Comparison of ENCODE assay signal across 41 cellular contexts in the genomic region with DNA sequence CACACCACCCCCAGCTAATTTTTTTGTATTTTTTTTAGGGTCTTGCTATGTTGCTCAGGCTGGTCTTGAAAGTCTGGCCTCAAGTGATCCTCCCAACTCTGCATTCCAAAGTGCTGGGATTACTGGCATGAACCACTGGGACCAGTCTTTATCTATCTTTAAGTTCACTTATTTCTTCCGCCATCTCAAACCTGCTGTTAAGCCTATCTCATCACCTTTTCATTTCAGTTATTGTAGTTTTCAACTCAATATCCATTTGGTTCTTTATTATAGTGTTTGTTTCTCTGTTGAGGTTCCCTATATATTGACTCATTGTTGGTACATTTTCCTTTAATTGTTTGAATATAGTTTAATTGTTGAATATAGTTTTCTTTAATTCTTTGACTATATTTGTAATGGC.
"Had no signal": no experiment of that assay in that cellular context is flagged by ENCODE, and none has a peak within 500 bp of the region (broad histone marks: within the 10 kb centered on the region; RNA-seq: fewer than 3 reads in every experiment).

No MANE protein-coding gene starts in this region.

- DNase-seq: activated effector memory CD4-positive, alpha-beta T cell treated with anti-CD3 and anti-CD28 coated beads, Interleukin-2, amount 50 U/mL, for 16 hours; activated effector memory CD4-positive, alpha-beta T cell treated with Interleukin-2 at 50 U/mL for 16 hours; activated gamma-delta T cell; activated gamma-delta T cell treated with Interleukin-2 at 50 U/mL for 16 hours; activated naive CD4-positive, alpha-beta T cell; activated naive CD4-positive, alpha-beta T cell treated with anti-CD3 and anti-CD28 coated beads for 36 hours; activated naive CD4-positive, alpha-beta T cell treated with anti-CD3 and anti-CD28 coated beads, Interleukin-2, amount 10 ng/mL, durations not matched to agents 7 days and 5 days; activated naive CD4-positive, alpha-beta T cell treated with anti-CD3 and anti-CD28 coated beads, Interleukin-2, amount 50 U/mL, for 16 hours; activated naive CD4-positive, alpha-beta T cell treated with Interleukin-2 at 50 U/mL for 16 hours; activated naive CD8-positive, alpha-beta T cell treated with anti-CD3 and anti-CD28 coated beads for 36 hours; activated naive CD8-positive, alpha-beta T cell treated with anti-CD3 and anti-CD28 coated beads, Interleukin-2, amount 10 ng/mL, durations not matched to agents 7 days and 5 days; activated naive CD8-positive, alpha-beta T cell treated with anti-CD3 and anti-CD28 coated beads, Interleukin-2, amount 50 U/mL, for 24 hours; activated T-cell treated with anti-CD3 and anti-CD28 coated beads for 4 hours; activated T-cell treated with anti-CD3 and anti-CD28 coated beads, Interleukin-2, amount 50 U/mL, for 1 hour; activated T-cell treated with anti-CD3 and anti-CD28 coated beads, Interleukin-2, amount 50 U/mL, for 24 hours; activated T-cell treated with anti-CD3 and anti-CD28 coated beads, Interleukin-2, amount 50 U/mL, for 4 hours; activated T-cell treated with anti-CD3 and anti-CD28 coated beads, Interleukin-2, amount 50 U/mL, for 48 hours; activated T-cell treated with anti-CD3 and anti-CD28 coated beads, Interleukin-2, amount 50 U/mL, for 72 hours; adrenal gland; amniotic stem cell; amygdala; anterior cingulate cortex; aorta; body of pancreas; brain microvascular endothelial cell; caudate nucleus; central memory CD4-positive, alpha-beta T cell; cerebellar nuclear complex had no signal

- H3K9me3 ChIP-seq: adrenal gland, ascending aorta, body of pancreas had no signal

- H3K27ac Mint-ChIP-seq: activated naive CD4-positive, alpha-beta T cell treated with anti-CD3 and anti-CD28 coated beads for 36 hours; activated naive CD4-positive, alpha-beta T cell treated with anti-CD3 and anti-CD28 coated beads, Interleukin-2, amount 10 ng/mL, durations not matched to agents 7 days and 5 days; activated naive CD4-positive, alpha-beta T cell treated with anti-CD3 and anti-CD28 coated beads, Interleukin-2, amount 50 U/mL, for 24 hours; activated naive CD4-positive, alpha-beta T cell treated with anti-CD3 and anti-CD28 coated beads, Interleukin-2, amount 50 U/mL, for 72 hours; activated naive CD8-positive, alpha-beta T cell; activated naive CD8-positive, alpha-beta T cell treated with anti-CD3 and anti-CD28 coated beads for 36 hours; activated naive CD8-positive, alpha-beta T cell treated with anti-CD3 and anti-CD28 coated beads, Interleukin-2, amount 10 ng/mL, durations not matched to agents 7 days and 5 days; activated naive CD8-positive, alpha-beta T cell treated with anti-CD3 and anti-CD28 coated beads, Interleukin-2, amount 50 U/mL, for 24 hours; activated T-cell treated with anti-CD3 and anti-CD28 coated beads, Interleukin-2, amount 50 U/mL, for 24 hours; activated T-cell treated with anti-CD3 and anti-CD28 coated beads, Interleukin-2, amount 50 U/mL, for 72 hours; activated T-helper 1 cell treated with anti-CD3 and anti-CD28 coated beads, Interleukin-12 subunit alpha, Interleukin-12 subunit beta, Interleukin-2, Interleukin-4 antibody, amounts not matched to agents 30 ng/mL and 10 ng/mL and 1 ng/mL, durations not matched to agents 14 hours and 24 hours and 36 hours; activated T-helper 17 cell treated with anti-CD3 and anti-CD28 coated beads, Interleukin-2, amount 50 U/mL, for 72 hours; activated T-helper 2 cell treated with anti-CD3 and anti-CD28 coated beads, Interferon-gamma antibody, Interleukin-2, Interleukin-4, amounts not matched to agents 10 μg/mL and 5 μg/mL and 100 μg/mL, durations not matched to agents 14 hours and 24 hours and 36 hours; brain had no signal

- FAIRE-seq: astrocyte, bronchial epithelial cell had no signal

- H3K4me3 Mint-ChIP-seq: activated naive CD4-positive, alpha-beta T cell treated with anti-CD3 and anti-CD28 coated beads for 36 hours; activated naive CD4-positive, alpha-beta T cell treated with anti-CD3 and anti-CD28 coated beads, Interleukin-2, amount 10 ng/mL, durations not matched to agents 7 days and 5 days; activated naive CD4-positive, alpha-beta T cell treated with anti-CD3 and anti-CD28 coated beads, Interleukin-2, amount 50 U/mL, for 24 hours; activated naive CD8-positive, alpha-beta T cell; activated naive CD8-positive, alpha-beta T cell treated with anti-CD3 and anti-CD28 coated beads for 36 hours; activated naive CD8-positive, alpha-beta T cell treated with anti-CD3 and anti-CD28 coated beads, Interleukin-2, amount 10 ng/mL, durations not matched to agents 7 days and 5 days; activated naive CD8-positive, alpha-beta T cell treated with anti-CD3 and anti-CD28 coated beads, Interleukin-2, amount 50 U/mL, for 24 hours; activated T-cell treated with anti-CD3 and anti-CD28 coated beads, Interleukin-2, amount 50 U/mL, for 24 hours; activated T-cell treated with anti-CD3 and anti-CD28 coated beads, Interleukin-2, amount 50 U/mL, for 4 hours; activated T-cell treated with anti-CD3 and anti-CD28 coated beads, Interleukin-2, amount 50 U/mL, for 72 hours; activated T-helper 1 cell treated with anti-CD3 and anti-CD28 coated beads, Interleukin-12 subunit alpha, Interleukin-12 subunit beta, Interleukin-2, Interleukin-4 antibody, amounts not matched to agents 30 ng/mL and 10 ng/mL and 1 ng/mL, durations not matched to agents 14 hours and 24 hours and 36 hours; activated T-helper 17 cell treated with anti-CD3 and anti-CD28 coated beads, Interleukin-2, amount 50 U/mL, for 72 hours; brain; central memory CD8-positive, alpha-beta T cell had no signal

- H3K27ac ChIP-seq: ascending aorta, body of pancreas, brain microvascular endothelial cell, breast epithelium, cardiac muscle cell had no signal

- H3K4me3 ChIP-seq: adrenal gland, ascending aorta, body of pancreas, breast epithelium, cardiac muscle cell had no signal

- H3K4me1 Mint-ChIP-seq: activated naive CD4-positive, alpha-beta T cell treated with anti-CD3 and anti-CD28 coated beads, Interleukin-2, amount 50 U/mL, for 24 hours; central memory CD8-positive, alpha-beta T cell had no signal

- H3K36me3 ChIP-seq: adrenal gland, ascending aorta, brain microvascular endothelial cell, breast epithelium, cardiac muscle cell had no signal

- H3K36me3 Mint-ChIP-seq: activated naive CD4-positive, alpha-beta T cell treated with anti-CD3 and anti-CD28 coated beads, Interleukin-2, amount 10 ng/mL, durations not matched to agents 7 days and 5 days; brain had no signal

- H3K27me3 ChIP-seq: adrenal gland, ascending aorta, body of pancreas, brain microvascular endothelial cell, breast epithelium, cardiac muscle cell had no signal

- H3K9me3 Mint-ChIP-seq: activated naive CD4-positive, alpha-beta T cell treated with anti-CD3 and anti-CD28 coated beads, Interleukin-2, amount 10 ng/mL, durations not matched to agents 7 days and 5 days; activated naive CD4-positive, alpha-beta T cell treated with anti-CD3 and anti-CD28 coated beads, Interleukin-2, amount 50 U/mL, for 24 hours had no signal

- ATAC-seq: activated naive CD4-positive, alpha-beta T cell treated with anti-CD3 and anti-CD28 coated beads, Interleukin-2, amount 50 U/mL, for 72 hours; activated naive CD8-positive, alpha-beta T cell treated with anti-CD3 and anti-CD28 coated beads, Interleukin-2, amount 50 U/mL, for 24 hours; activated T-cell treated with anti-CD3 and anti-CD28 coated beads, Interleukin-2, amount 50 U/mL, for 4 hours; activated T-cell treated with anti-CD3 and anti-CD28 coated beads, Interleukin-2, amount 50 U/mL, for 72 hours; activated T-helper 17 cell treated with anti-CD3 and anti-CD28 coated beads, Interleukin-2, amount 50 U/mL, for 72 hours; body of pancreas had no signal

- H3K4me1 ChIP-seq: ascending aorta, body of pancreas, breast epithelium had no signal
